Comparison of ENCODE assay signal across 8 cellular contexts in genomic region chr19:2610637-2611482, GRCh38.
DNase-seq lines count a peak whose midpoint lies in the region; ATAC-seq, FAIRE-seq and TF ChIP-seq lines count a peak whose summit lies in the region.

No MANE protein-coding gene starts in this region.

- peak overlapping the region; percentile 79 to 92 (median 85) for H3K4me3 Mint-ChIP-seq in CD4-positive, alpha-beta memory T cell
- peak overlapping the region; percentile 83 for H3K4me3 Mint-ChIP-seq in T-helper 17 cell
- H3K4me3 Mint-ChIP-seq in astrocyte (ENCODE audit: unreplicated experiment): peak overlapping the region; percentile 27

- no peak overlapping the region for H3K27ac ChIP-seq in CD4-positive, alpha-beta memory T cell (ENCODE audit: low read depth, low read length)
- H3K27ac ChIP-seq in astrocyte (ENCODE audit: low read depth, low read length): peak overlapping the region; percentile 78
- peak overlapping the region; percentile 67 for H3K27ac ChIP-seq in hepatocyte

- POLR2A ChIA-PET in CD4-positive, alpha-beta memory T cell (lab: Charles Lee; ENCODE audit: partially characterized antibody): interaction anchor here (0.7 to 9.5 kb wide), 14 partner anchors 10 to 755 kb away, joined by 3 to 258 read pairs (median 4); partner anchors contain the start of gene GADD45B

- intact Hi-C loops in CD4-positive, alpha-beta memory T cell (cut with micrococcal nuclease): loop anchor here (1.0 to 5.0 kb wide), 4 partner anchors 26 to 137 kb away; no protein-coding TSS in a partner anchor

- no peaks in the 10 kb centered on the region for H3K79me2 ChIP-seq in astrocyte (ENCODE audit: insufficient read depth, low read length)
- no peaks in the 10 kb centered on the region for H3K79me2 ChIP-seq in hepatocyte

- H4K20me1 ChIP-seq in astrocyte (ENCODE audit: insufficient read depth, low read length) (no peaks in the 10 kb centered on the region), hepatocyte (ENCODE audit: insufficient read depth, poor library complexity, severe bottlenecking) (no peaks in the 10 kb centered on the region)

- DNase-seq in CD4-positive, alpha-beta memory T cell: peak; percentile 76 to 87 (median 81)
- peak; percentile 90 for DNase-seq in M059J (ENCODE audit: low read depth)
- DNase-seq in T-helper 17 cell: peak; percentile 78 to 91 (median 85)
- DNase-seq in astrocyte (ENCODE audit: low read depth): peak; percentile 94
- peak; percentile 96 for DNase-seq in hepatocyte (ENCODE audit: low spot score)
- DNase-seq in retinal pigment epithelial cell (ENCODE audit: low read depth): peak; percentile 78

- no peaks in the 10 kb centered on the region for H3K9me3 ChIP-seq in CD4-positive, alpha-beta memory T cell (ENCODE audit: control insufficient read depth in 1 of 2, low read length in 2 of 2)
- H3K9me3 ChIP-seq in T-helper 17 cell (ENCODE audit: control insufficient read depth, low read length, poor library complexity, severe bottlenecking): no peaks in the 10 kb centered on the region
- peaks cover 6% of the 10 kb centered on the region for H3K9me3 ChIP-seq in astrocyte (ENCODE audit: insufficient read depth, low read depth, low read length)
- no peaks in the 10 kb centered on the region for H3K9me3 ChIP-seq in hepatocyte (ENCODE audit: low read depth)

- peak; percentile 70 for FAIRE-seq in astrocyte (lab: Jason Lieb, UNC)

- H3K36me3 Mint-ChIP-seq in CD4-positive, alpha-beta memory T cell: peaks cover 0 to 3% of the 10 kb centered on the region in 2 donors
- H3K36me3 Mint-ChIP-seq in T-helper 17 cell (ENCODE audit: low read depth) (no peaks in the 10 kb centered on the region), astrocyte (ENCODE audit: low read depth, unreplicated experiment) (peaks cover 6% of the 10 kb centered on the region)

- peaks cover 2 to 7% of the 10 kb centered on the region in 2 donors for H3K27me3 Mint-ChIP-seq in CD4-positive, alpha-beta memory T cell
- H3K27me3 Mint-ChIP-seq in T-helper 17 cell (peaks cover 5% of the 10 kb centered on the region), astrocyte (ENCODE audit: low read depth, unreplicated experiment) (peaks cover 2% of the 10 kb centered on the region)

- CTCF ChIA-PET in CD4-positive, alpha-beta memory T cell (lab: Charles Lee; ENCODE audit: partially characterized antibody): interaction anchor here (0.6 to 8.6 kb wide), 35 partner anchors 7 to 375 kb away, joined by 3 to 123 read pairs (median 5); partner anchors contain the start of genes GADD45B, LMNB2, PLEKHJ1 and TIMM13

- H3K4me2 ChIP-seq in astrocyte (ENCODE audit: low read length) (peak overlapping the region; percentile 59), hepatocyte (peak overlapping the region; percentile 75)

- peaks cover 18 to 49% (median 30%) of the 10 kb centered on the region in 4 donors for H3K4me1 Mint-ChIP-seq in CD4-positive, alpha-beta memory T cell
- peaks cover 18% of the 10 kb centered on the region for H3K4me1 Mint-ChIP-seq in T-helper 17 cell
- peaks cover 18% of the 10 kb centered on the region for H3K4me1 Mint-ChIP-seq in astrocyte (ENCODE audit: low read depth, unreplicated experiment)

- no peak overlapping the region for H2AFZ ChIP-seq in astrocyte (ENCODE audit: low read depth, low read length)
- H2AFZ ChIP-seq in hepatocyte: no peak overlapping the region

- peaks cover 32% of the 10 kb centered on the region for H3K4me1 ChIP-seq in CD4-positive, alpha-beta memory T cell (ENCODE audit: insufficient read depth, low read length)
- H3K4me1 ChIP-seq in astrocyte (ENCODE audit: insufficient read depth, low read length): peaks cover 3% of the 10 kb centered on the region
- no peaks in the 10 kb centered on the region for H3K4me1 ChIP-seq in hepatocyte (ENCODE audit: insufficient read depth)

- H3K4me3 ChIP-seq in CD4-positive, alpha-beta memory T cell (ENCODE audit: low read length in 2 of 2): peak overlapping the region in 1 of 2 donors; percentile 58
- no peak overlapping the region for H3K4me3 ChIP-seq in astrocyte (ENCODE audit: insufficient read depth, low read depth, low read length)
- no peak overlapping the region for H3K4me3 ChIP-seq in hepatocyte
- peak overlapping the region; percentile 26 for H3K4me3 ChIP-seq in retinal pigment epithelial cell (ENCODE audit: low read length)

- no peaks in the 10 kb centered on the region for H3K36me3 ChIP-seq in CD4-positive, alpha-beta memory T cell (ENCODE audit: insufficient read depth, low read length)
- H3K36me3 ChIP-seq in astrocyte (ENCODE audit: insufficient read depth, low read length) (no peaks in the 10 kb centered on the region), hepatocyte (replicated peaks; ENCODE audit: insufficient read depth, low read depth) (no peaks in the 10 kb centered on the region)

- ATAC-seq in GM19467 (IDR thresholded peaks at IDR 0.05; ENCODE audit: unreplicated experiment) (peak; percentile 30), T-helper 17 cell (peak; percentile 71), GM19328 (IDR thresholded peaks at IDR 0.05; ENCODE audit: unreplicated experiment) (no peak)

- H3K9me2 ChIP-seq in hepatocyte (replicated peaks; ENCODE audit: insufficient read depth): no peaks in the 10 kb centered on the region

- H3K9ac ChIP-seq in astrocyte (ENCODE audit: low read length): peak overlapping the region; percentile 71

- TF ChIP-seq CTCF in astrocyte (IDR thresholded peaks at IDR 0.05; ENCODE audit: insufficient read depth, low read depth, low read length) (peak; percentile 85), hepatocyte (IDR thresholded peaks at IDR 0.05; ENCODE audit: poor library complexity) (peak; percentile 95), retinal pigment epithelial cell (conservative IDR thresholded peaks at IDR 0.05; ENCODE audit: low read depth, low read length) (peak; percentile 97)

- no peaks in the 10 kb centered on the region for H3K9me3 Mint-ChIP-seq in CD4-positive, alpha-beta memory T cell
- peaks cover 12% of the 10 kb centered on the region for H3K9me3 Mint-ChIP-seq in astrocyte (ENCODE audit: unreplicated experiment)

- 17% methylated on average over 41 of the region's 46 CpGs for WGBS in hepatocyte (ENCODE audit: low lambda C conversion rate, missing lambda C conversion rate)

- H3K27me3 ChIP-seq in CD4-positive, alpha-beta memory T cell (ENCODE audit: insufficient read depth, low read length): no peaks in the 10 kb centered on the region
- H3K27me3 ChIP-seq in astrocyte (ENCODE audit: insufficient read depth, low read length): no peaks in the 10 kb centered on the region
- no peaks in the 10 kb centered on the region for H3K27me3 ChIP-seq in hepatocyte

- H3K27ac Mint-ChIP-seq in CD4-positive, alpha-beta memory T cell: peak overlapping the region; percentile 22 to 85 (median 73)
- H3K27ac Mint-ChIP-seq in T-helper 17 cell: peak overlapping the region; percentile 80
- H3K27ac Mint-ChIP-seq in astrocyte (ENCODE audit: unreplicated experiment): peak overlapping the region; percentile 98

Comparison
In these comparisons a context has a peak if more than half of its experiments do, and no peak if none do; other contexts are left out.
1. H3K4me3 Mint-ChIP-seq: peak in every context shown above with its lines; median percentile 85 in CD4-positive, alpha-beta memory T cell; 83 in T-helper 17 cell; 27 in astrocyte.